1 cellular context compared by ENCODE assay signal in the genomic region with DNA sequence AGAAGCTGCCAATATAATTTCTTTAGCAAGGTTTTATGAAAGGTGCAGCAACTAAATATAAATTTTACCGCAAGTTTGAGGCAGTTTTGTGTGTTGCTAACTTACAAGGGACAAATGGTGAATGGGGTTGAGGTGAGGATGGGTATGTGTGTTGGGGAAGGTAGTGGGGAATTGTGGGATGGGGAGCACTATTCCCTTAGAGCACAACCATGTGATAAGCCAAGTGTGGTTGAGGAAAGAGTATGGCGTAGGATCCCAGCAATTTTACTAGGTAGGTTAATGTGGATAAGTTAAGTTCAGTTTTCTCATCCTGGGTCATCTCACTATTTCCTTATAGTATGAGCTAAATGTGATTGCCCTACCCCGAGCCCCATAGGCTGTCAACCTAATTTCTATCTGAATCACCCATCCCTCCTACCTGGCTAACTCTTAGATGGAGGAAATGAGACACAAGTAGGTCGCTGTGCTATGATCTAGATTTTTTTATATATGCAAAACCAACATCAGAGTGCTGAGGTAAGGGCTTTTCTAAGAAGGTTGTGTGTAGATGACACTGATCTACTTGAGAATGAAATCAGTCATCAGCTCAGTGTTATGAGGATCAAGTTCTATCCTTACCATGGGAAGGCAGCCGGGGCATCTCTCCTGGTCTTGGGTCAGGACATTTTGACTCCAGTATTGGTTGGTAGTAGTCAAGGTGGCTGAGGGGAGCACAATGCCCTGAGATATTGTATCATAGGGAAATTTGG.
TF ChIP-seq lines count a peak whose summit lies in the region.

No MANE protein-coding gene starts in this region.

TF ChIP-seq in GM12878, 131 proteins besides CTCF, POLR2A, EP300 and RAD21 (continued from another document):
- no peak for TF ChIP-seq SMARCA5 (IDR thresholded peaks at IDR 0.05)
- TF ChIP-seq CUX1 (IDR thresholded peaks at IDR 0.05; ENCODE audit: insufficient replicate concordance, low read depth, low read length), result peak; percentile 19
- TF ChIP-seq ASH2L (IDR thresholded peaks at IDR 0.05; ENCODE audit: borderline replicate concordance, low read depth), result no peak
- peak; percentile 64 for TF ChIP-seq POLR2AphosphoS5 (IDR thresholded peaks at IDR 0.05; ENCODE audit: low read length)
- no peak for TF ChIP-seq JUND (IDR thresholded peaks at IDR 0.05; ENCODE audit: low read depth, low read length)
- TF ChIP-seq BMI1 (IDR thresholded peaks at IDR 0.05; ENCODE audit: borderline replicate concordance), result peak; percentile 33; the same call in 1 of the 2 replicates
- TF ChIP-seq PML (IDR thresholded peaks at IDR 0.05; ENCODE audit: low read length), result peak; percentile 78
- TF ChIP-seq POLR2AphosphoS2 (IDR thresholded peaks at IDR 0.05; ENCODE audit: low read depth, low read length), result 0 out of 2 replicates have a peak, but pooled peaks have one; percentile 62
